1 cellular context compared by ENCODE assay signal in the genomic region with DNA sequence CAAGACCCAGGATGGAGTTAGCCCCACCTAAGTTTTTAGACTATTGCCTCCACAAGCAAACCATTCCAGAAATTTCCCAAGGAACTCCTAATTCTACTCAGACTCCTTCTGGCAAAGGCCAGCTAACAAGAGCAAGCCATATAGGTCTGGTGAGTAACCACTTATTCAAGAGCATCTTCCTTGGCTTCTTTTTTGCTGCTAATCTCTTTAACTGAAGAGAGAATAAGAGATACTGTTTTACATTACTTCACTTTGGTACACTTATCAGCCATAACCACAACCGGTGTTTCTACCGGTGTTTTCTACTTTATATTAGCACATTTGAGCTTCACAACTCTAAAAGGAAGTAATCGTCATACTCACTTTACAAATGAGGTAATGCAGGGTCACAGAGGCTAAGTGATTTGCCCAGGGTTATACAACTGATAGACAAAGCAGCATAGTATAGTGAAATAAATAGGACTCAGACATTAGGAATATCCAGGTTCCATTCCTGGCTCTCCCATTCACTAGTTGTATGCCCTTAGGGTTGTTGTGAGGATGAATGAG.
TF ChIP-seq lines count a peak whose summit lies in the region.

No MANE protein-coding gene starts in this region.

TF ChIP-seq in HEK293, 187 proteins besides CTCF, POLR2A, EP300 and RAD21 (continued from another document):
- TF ChIP-seq, protein P1, sequence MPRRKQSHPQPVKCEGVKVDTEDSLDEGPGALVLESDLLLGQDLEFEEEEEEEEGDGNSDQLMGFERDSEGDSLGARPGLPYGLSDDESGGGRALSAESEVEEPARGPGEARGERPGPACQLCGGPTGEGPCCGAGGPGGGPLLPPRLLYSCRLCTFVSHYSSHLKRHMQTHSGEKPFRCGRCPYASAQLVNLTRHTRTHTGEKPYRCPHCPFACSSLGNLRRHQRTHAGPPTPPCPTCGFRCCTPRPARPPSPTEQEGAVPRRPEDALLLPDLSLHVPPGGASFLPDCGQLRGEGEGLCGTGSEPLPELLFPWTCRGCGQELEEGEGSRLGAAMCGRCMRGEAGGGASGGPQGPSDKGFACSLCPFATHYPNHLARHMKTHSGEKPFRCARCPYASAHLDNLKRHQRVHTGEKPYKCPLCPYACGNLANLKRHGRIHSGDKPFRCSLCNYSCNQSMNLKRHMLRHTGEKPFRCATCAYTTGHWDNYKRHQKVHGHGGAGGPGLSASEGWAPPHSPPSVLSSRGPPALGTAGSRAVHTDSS (tag by site-specific recombination; IDR thresholded peaks at IDR 0.05): no peak
- TF ChIP-seq ZNF23 (tag by site-specific recombination; IDR thresholded peaks at IDR 0.05; ENCODE audit: borderline replicate concordance): no peak
TF ChIP-seq in HEK293: peak in this region for 2.
